ENCODE assay signal across 8 cellular contexts in genomic region chr7:47253650-47254080, GRCh38.
A peak's percentile ranks its signal among the peaks of the same experiment; 100 is the strongest.
DNase-seq lines count a peak whose midpoint lies in the region; ATAC-seq, FAIRE-seq and TF ChIP-seq lines count a peak whose summit lies in the region.

No MANE protein-coding gene starts in this region.

- intact Hi-C loops in esophagus squamous epithelium (cut with DNase I) = loop anchor here (10.0 kb wide), 1 partner anchor 1339 kb away; no protein-coding TSS in a partner anchor

- peak overlapping the region in 10 of 11 experiments; percentile 51 to 81 (median 77); a peak in 20 of 22 replicates for H3K27ac ChIP-seq in BLaER1 treated with 17β-estradiol and CSF1 and Interleukin-3, amounts not matched to agents 10 nM and 100 nM
- H3K27ac ChIP-seq in esophagus squamous epithelium (peak overlapping the region; percentile 62 to 86 (median 86)), muscle layer of colon (ENCODE audit: low read depth, low read length) (peak overlapping the region; percentile 77)

- no peaks in the 10 kb centered on the region for H3K27me3 ChIP-seq in BLaER1 treated with 17β-estradiol and CSF1 and Interleukin-3, amounts not matched to agents 10 nM and 100 nM
- H3K27me3 ChIP-seq in esophagus squamous epithelium (no peaks in the 10 kb centered on the region), muscle layer of colon (ENCODE audit: control insufficient read depth in 1 of 2, insufficient read depth in 2 of 2, low read length in 2 of 2) (no peaks in the 10 kb centered on the region)

- H3K4me3 ChIP-seq in BLaER1 treated with 17β-estradiol and CSF1 and Interleukin-3, amounts not matched to agents 10 nM and 100 nM = peak overlapping the region; percentile 49 to 69 (median 58)
- H3K4me3 ChIP-seq in esophagus squamous epithelium (peak overlapping the region; percentile 35 to 78 (median 54)), muscle layer of colon (ENCODE audit: low read depth in 1 of 2, low read length in 2 of 2) (peak overlapping the region; percentile 62 to 66)

- TF ChIP-seq CTCF in esophagus squamous epithelium (IDR thresholded peaks at IDR 0.05) = no peak

- no peaks in the 10 kb centered on the region for H3K36me3 ChIP-seq in BLaER1 treated with 17β-estradiol and CSF1 and Interleukin-3, amounts not matched to agents 10 nM and 100 nM
- H3K36me3 ChIP-seq in esophagus squamous epithelium (no peaks in the 10 kb centered on the region), muscle layer of colon (ENCODE audit: insufficient read depth, low read length) (no peaks in the 10 kb centered on the region)

- H3K4me1 ChIP-seq in BLaER1 treated with 17β-estradiol and CSF1 and Interleukin-3, amounts not matched to agents 10 nM and 100 nM = peaks cover 27 to 37% (median 35%) of the 10 kb centered on the region in 10 experiments
- H3K4me1 ChIP-seq in esophagus squamous epithelium (peaks cover 0 to 23% (median 14%) of the 10 kb centered on the region in 3 donors), muscle layer of colon (ENCODE audit: insufficient read depth, low read length) (peaks cover 17% of the 10 kb centered on the region)

- H3K4me2 ChIP-seq in BLaER1 treated with 17β-estradiol and CSF1 and Interleukin-3, amounts not matched to agents 10 nM and 100 nM = peak overlapping the region; percentile 75 to 95 (median 87)

- 3 to 20% methylated on average over 1 to 10 of the region's 14 CpGs for WGBS in esophagus squamous epithelium, 2 donors

- ATAC-seq in GM19351 (IDR thresholded peaks at IDR 0.05; ENCODE audit: unreplicated experiment) (peak; percentile 33), HG03354 (IDR thresholded peaks at IDR 0.05; ENCODE audit: poor library complexity, severe bottlenecking, unreplicated experiment) (peak; percentile 40)

- DNase-seq in SKM-1 treated with dmso at 0.1 percent for 144 hours (lab: John Stamatoyannopoulos, UW; ENCODE audit: unreplicated experiment) (peak; percentile 78), esophagus squamous epithelium (lab: John Stamatoyannopoulos, UW) (no peak), urothelium cell line (ENCODE audit: low spot score) (peak; percentile 81), DMS79 (lab: John Stamatoyannopoulos, UW) (no peak)

- H3K9ac ChIP-seq in BLaER1 treated with 17β-estradiol and CSF1 and Interleukin-3, amounts not matched to agents 10 nM and 100 nM = peak overlapping the region; percentile 67 to 80 (median 76)
- peak overlapping the region; percentile 70 for H3K9ac ChIP-seq in muscle layer of colon (ENCODE audit: low read length)

- no peak for TF ChIP-seq POLR2A in esophagus squamous epithelium (IDR thresholded peaks at IDR 0.05)

- H3K9me3 ChIP-seq in BLaER1 treated with 17β-estradiol and CSF1 and Interleukin-3, amounts not matched to agents 10 nM and 100 nM (replicated peaks in 1 of 11) = peaks cover 5 to 24% (median 18%) of the 10 kb centered on the region in 11 experiments; a peak in 20 of 22 replicates
- H3K9me3 ChIP-seq in esophagus squamous epithelium (no peaks in the 10 kb centered on the region), muscle layer of colon (ENCODE audit: low read length) (no peaks in the 10 kb centered on the region)

- no peaks in the 10 kb centered on the region for H4K20me1 ChIP-seq in BLaER1 treated with 17β-estradiol and CSF1 and Interleukin-3, amounts not matched to agents 10 nM and 100 nM

- FAIRE-seq in urothelium cell line (lab: Jason Lieb, UNC) = peak; percentile 87

Comparison
In these comparisons a context has a peak if more than half of its experiments do, and no peak if none do; other contexts are left out.
1. DNase-seq: peak in SKM-1 treated with dmso at 0.1 percent for 144 hours (single experiment) and urothelium cell line (single experiment); none in esophagus squamous epithelium (single experiment) and DMS79 (single experiment).
2. Peak in every context shown above with its lines, with median percentiles within 50 percentile points of each other: H3K27ac ChIP-seq and H3K4me3 ChIP-seq.